In genomic region chr1:45303582-45304310, GRCh38 we compare ENCODE assay signal across 8 cellular contexts. TPM values are rescaled to one million over a fixed set of nuclear protein-coding genes. Genes with fewer than 3 reads are reported as not detected.
DNase-seq lines count a peak whose midpoint lies in the region; ATAC-seq and TF ChIP-seq lines count a peak whose summit lies in the region.

No MANE protein-coding gene starts in this region.

- peak; percentile 46 for TF ChIP-seq CTCF in BE2C (IDR thresholded peaks at IDR 0.05; ENCODE audit: low read depth, low read length)
- TF ChIP-seq CTCF in choroid plexus epithelial cell (conservative IDR thresholded peaks at IDR 0.05; ENCODE audit: low read depth, low read length): peak; percentile 62

- no peaks in the 10 kb centered on the region for H3K27me3 ChIP-seq in BE2C

- peak; percentile 77 for ATAC-seq in HG03432 (IDR thresholded peaks at IDR 0.05; ENCODE audit: unreplicated experiment)

- DNase-seq in BE2C (peak; percentile 94), NCI-H460 (ENCODE audit: extremely low read depth, low read depth) (peak; percentile 93), choroid plexus epithelial cell (ENCODE audit: low read depth) (peak; percentile 99), kidney tubule cell (ENCODE audit: low spot score) (peak; percentile 98)
- peak; percentile 99 for DNase-seq in activated CD4-positive, alpha-beta T cell treated with anti-CD3 and anti-CD28 coated beads for 24 hours (ENCODE audit: low read depth in 2 of 2)
- peak; percentile 97 to 98 for DNase-seq in stimulated activated CD4-positive, alpha-beta T cell treated with anti-CD3 and anti-CD28 coated beads, Interleukin-1b, Interleukin-23, amount 100 ng/mL, for 1 hour (ENCODE audit: low read depth in 2 of 2)

- no peaks in the 10 kb centered on the region for H3K4me1 ChIP-seq in BE2C

- no peaks in the 10 kb centered on the region for H3K36me3 ChIP-seq in BE2C

- H3K4me3 ChIP-seq in BE2C (ENCODE audit: low read depth, low read length) (peak overlapping the region; percentile 58), choroid plexus epithelial cell (ENCODE audit: low read depth, low read length) (peak overlapping the region; percentile 82)

- TF ChIP-seq POLR2A in GM19099 (IDR thresholded peaks at IDR 0.05; ENCODE audit: extremely low read depth, insufficient read length, low read depth): peak; percentile 82

- H3K9me3 ChIP-seq in BE2C: no peaks in the 10 kb centered on the region

RNA-seq across cellular contexts. Expression of gene HPDL, which starts 22.9 kb away (rescaled TPM):
- polyA plus RNA-seq in BE2C (2012; ENCODE audit: insufficient read depth, insufficient read length, low read depth): 6.4 TPM
- total RNA-seq in NCI-H460 (2014; rRNA removed; shearing (Covaris generic)): 2.9 TPM in 2 replicates
- polyA plus RNA-seq in NCI-H460 (2014; cell fraction: nucleus; rRNA removed): 31.4 and 42.6 TPM in 2 replicates

RNA-seq across cellular contexts. Expression of gene TOE1, which starts 36.2 kb away (rescaled TPM):
- 16.9 TPM for polyA plus RNA-seq in BE2C (2012; ENCODE audit: insufficient read depth, insufficient read length, low read depth)
- 7.6 and 7.7 TPM in 2 replicates for total RNA-seq in NCI-H460 (2014; rRNA removed; shearing (Covaris generic))
- 16.0 and 18.2 TPM in 2 replicates for polyA plus RNA-seq in NCI-H460 (2014; cell fraction: nucleus; rRNA removed)

RNA-seq across cellular contexts. Expression of gene MUTYH, which starts 36.5 kb away (rescaled TPM):
- polyA plus RNA-seq in BE2C (2012; ENCODE audit: insufficient read depth, insufficient read length, low read depth): 41.3 TPM
- total RNA-seq in NCI-H460 (2014; rRNA removed; shearing (Covaris generic)): 10.1 and 10.9 TPM in 2 replicates
- polyA plus RNA-seq in NCI-H460 (2014; cell fraction: nucleus; rRNA removed): 108 and 133 TPM in 2 replicates

Comparison
In these comparisons a context has a peak if more than half of its experiments do, and no peak if none do; other contexts are left out.
1. Peak in every context shown above with its lines: DNase-seq, ATAC-seq and H3K4me3 ChIP-seq.